22 cellular contexts compared by ENCODE assay signal in genomic region chr18:9934274-9934673, GRCh38. TPM values are rescaled to one million over a fixed set of nuclear protein-coding genes. Genes with fewer than 3 reads are reported as not detected.
"Had no signal": no experiment of that assay in that cellular context is flagged by ENCODE, and none has a peak within 500 bp of the region (broad histone marks: within the 10 kb centered on the region; RNA-seq: fewer than 3 reads in every experiment).

No MANE protein-coding gene starts in this region.

- H3K27me3 Mint-ChIP-seq: activated naive CD8-positive, alpha-beta T cell treated with anti-CD3 and anti-CD28 coated beads, Interleukin-2, amount 10 ng/mL, durations not matched to agents 7 days and 5 days; type B pancreatic cell had no signal

- H3K27me3 ChIP-seq: brain microvascular endothelial cell, gastrocnemius medialis, heart left ventricle, right atrium auricular region, stomach had no signal

- H3K27ac Mint-ChIP-seq: activated naive CD8-positive, alpha-beta T cell treated with anti-CD3 and anti-CD28 coated beads, Interleukin-2, amount 10 ng/mL, durations not matched to agents 7 days and 5 days; natural killer cell; type B pancreatic cell had no signal

- H3K9me3 ChIP-seq: gastrocnemius medialis, heart left ventricle, right atrium auricular region, stomach had no signal

- ATAC-seq: gastrocnemius medialis, heart left ventricle, natural killer cell had no signal

- H3K27ac ChIP-seq: brain microvascular endothelial cell, coronary artery, heart left ventricle, right atrium auricular region, stomach had no signal

- H3K9me3 Mint-ChIP-seq: activated naive CD8-positive, alpha-beta T cell treated with anti-CD3 and anti-CD28 coated beads, Interleukin-2, amount 10 ng/mL, durations not matched to agents 7 days and 5 days; natural killer cell; type B pancreatic cell had no signal

- H3K4me3 ChIP-seq: coronary artery, gastrocnemius medialis, heart left ventricle, right atrium auricular region, stomach had no signal

- H3K4me3 Mint-ChIP-seq: activated naive CD8-positive, alpha-beta T cell treated with anti-CD3 and anti-CD28 coated beads, Interleukin-2, amount 10 ng/mL, durations not matched to agents 7 days and 5 days; natural killer cell; type B pancreatic cell had no signal

- DNase-seq: activated CD4-positive, alpha-beta T cell treated with anti-CD3 and anti-CD28 coated beads, Interleukin-2, amount 50 U/mL, for 1 hour; activated CD4-positive, CD25-positive, alpha-beta regulatory T cell treated with anti-CD3 and anti-CD28 coated beads, Interleukin-2, amount 50 U/mL, for 72 hours; activated CD8-positive, alpha-beta memory T cell treated with anti-CD3 and anti-CD28 coated beads, Interleukin-2, amount 50 U/mL, for 4 hours; activated effector memory CD4-positive, alpha-beta T cell treated with anti-CD3 and anti-CD28 coated beads, Interleukin-2, amount 50 U/mL, for 16 hours; activated naive CD8-positive, alpha-beta T cell treated with anti-CD3 and anti-CD28 coated beads, Interleukin-2, amount 10 ng/mL, durations not matched to agents 7 days and 5 days; activated T-cell treated with anti-CD3 and anti-CD28 coated beads, Interleukin-2, amount 50 U/mL, for 48 hours; brain microvascular endothelial cell; central memory CD4-positive, alpha-beta T cell; erythroblast; gastrocnemius medialis; heart left ventricle; kidney glomerular epithelial cell; left ventricle myocardium superior; natural killer cell; nucleus accumbens; posterior cingulate gyrus; stomach; T-helper 1 cell; T1000 had no signal

RNA-seq across cellular contexts. Expression of gene TXNDC2, which starts 48.5 kb away (rescaled TPM):
- total RNA-seq: activated naive CD8-positive, alpha-beta T cell treated with anti-CD3 and anti-CD28 coated beads, Interleukin-2, amount 10 ng/mL, durations not matched to agents 7 days and 5 days; gastrocnemius medialis; heart left ventricle; left ventricle myocardium superior; natural killer cell; right atrium auricular region had no signal
- polyA plus RNA-seq: stomach had no signal
